1 cellular context compared by ENCODE assay signal in the genomic region with DNA sequence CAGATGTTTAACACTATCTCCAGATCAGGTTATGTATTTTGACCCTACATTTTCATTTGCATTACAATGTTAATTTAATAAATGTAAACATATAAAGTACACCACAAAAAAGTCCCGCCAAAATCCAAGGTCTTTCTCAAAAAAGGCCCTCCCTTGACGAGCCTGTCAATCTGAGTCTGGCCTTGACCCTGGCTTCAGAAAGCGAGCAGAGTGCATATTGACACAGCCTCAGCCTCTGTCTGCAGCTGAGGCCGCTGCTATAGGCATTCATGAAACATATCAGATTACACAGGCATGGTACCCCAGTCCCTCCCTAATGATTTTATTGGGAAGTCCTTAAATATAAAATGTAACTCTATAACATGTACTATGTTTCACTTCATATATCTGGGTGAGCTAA.
TF ChIP-seq lines count a peak whose summit lies in the region.

No MANE protein-coding gene starts in this region.

TF ChIP-seq in HepG2, 621 proteins besides CTCF, POLR2A, EP300 and RAD21 (continued from another document and continues in another):
- TF ChIP-seq RERE (CRISPR knock-in tag; IDR thresholded peaks at IDR 0.05; ENCODE audit: low read depth): 0 out of 2 replicates have a peak, but pooled peaks have one; percentile 60
- TF ChIP-seq FIP1L1 (IDR thresholded peaks at IDR 0.05; ENCODE audit: borderline replicate concordance, insufficient read depth, low read depth, low read length): no peak
- TF ChIP-seq TBX3 (IDR thresholded peaks at IDR 0.05; ENCODE audit: borderline replicate concordance): peak; percentile 33; the same call in 1 of the 2 replicates
- no peak for TF ChIP-seq CCAR2 (optimal IDR thresholded peaks at IDR 0.05; ENCODE audit: low read depth, low read length)
- TF ChIP-seq THRA (CRISPR knock-in tag; IDR thresholded peaks at IDR 0.05; ENCODE audit: borderline replicate concordance): peak; percentile 80; the same call in 1 of the 2 replicates
- peak; percentile 89 for TF ChIP-seq MED1 (CRISPR knock-in tag; IDR thresholded peaks at IDR 0.05)
- peak; percentile 92; the same call in 1 of the 2 replicates for TF ChIP-seq ZBTB20 (CRISPR knock-in tag; IDR thresholded peaks at IDR 0.05; ENCODE audit: borderline replicate concordance, low read depth)
- peak; percentile 96 for TF ChIP-seq NR2F6 (IDR thresholded peaks at IDR 0.05)
- peak; percentile 96 for TF ChIP-seq NR2F6 (CRISPR knock-in tag; IDR thresholded peaks at IDR 0.05)
- TF ChIP-seq ZNF12 (CRISPR knock-in tag; IDR thresholded peaks at IDR 0.05): peak; percentile 61; the same call in 1 of the 2 replicates
- peak; percentile 15; the same call in 1 of the 2 replicates for TF ChIP-seq ARID4A (CRISPR knock-in tag; IDR thresholded peaks at IDR 0.05; ENCODE audit: borderline replicate concordance)
- no peak for TF ChIP-seq KDM1A (CRISPR knock-in tag; IDR thresholded peaks at IDR 0.05)
- 0 out of 2 replicates have a peak, but pooled peaks have one; percentile 64 for TF ChIP-seq DPF2 (CRISPR knock-in tag; IDR thresholded peaks at IDR 0.05; ENCODE audit: borderline replicate concordance, low read depth)
- TF ChIP-seq GATA4 (IDR thresholded peaks at IDR 0.05; ENCODE audit: borderline replicate concordance, low read depth): peak; percentile 71; the same call in 1 of the 2 replicates
- no peak for TF ChIP-seq ZNF33A (CRISPR knock-in tag; IDR thresholded peaks at IDR 0.05; ENCODE audit: borderline replicate concordance)
- no peak for TF ChIP-seq ZNF350 (CRISPR knock-in tag; IDR thresholded peaks at IDR 0.05; ENCODE audit: borderline replicate concordance, low read depth)
- TF ChIP-seq ZBTB14 (CRISPR knock-in tag; IDR thresholded peaks at IDR 0.05): no peak
- TF ChIP-seq ZNF275 (CRISPR knock-in tag; IDR thresholded peaks at IDR 0.05; ENCODE audit: borderline replicate concordance): no peak
- TF ChIP-seq, protein P1, sequence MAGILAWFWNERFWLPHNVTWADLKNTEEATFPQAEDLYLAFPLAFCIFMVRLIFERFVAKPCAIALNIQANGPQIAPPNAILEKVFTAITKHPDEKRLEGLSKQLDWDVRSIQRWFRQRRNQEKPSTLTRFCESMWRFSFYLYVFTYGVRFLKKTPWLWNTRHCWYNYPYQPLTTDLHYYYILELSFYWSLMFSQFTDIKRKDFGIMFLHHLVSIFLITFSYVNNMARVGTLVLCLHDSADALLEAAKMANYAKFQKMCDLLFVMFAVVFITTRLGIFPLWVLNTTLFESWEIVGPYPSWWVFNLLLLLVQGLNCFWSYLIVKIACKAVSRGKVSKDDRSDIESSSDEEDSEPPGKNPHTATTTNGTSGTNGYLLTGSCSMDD (CRISPR knock-in tag; IDR thresholded peaks at IDR 0.05): no peak
- TF ChIP-seq ZNF839 (CRISPR knock-in tag; IDR thresholded peaks at IDR 0.05; ENCODE audit: borderline replicate concordance): no peak
- TF ChIP-seq CENPBD1 (CRISPR knock-in tag; IDR thresholded peaks at IDR 0.05; ENCODE audit: borderline replicate concordance, low read depth): no peak
- TF ChIP-seq NONO (IDR thresholded peaks at IDR 0.05): no peak
- 0 out of 2 replicates have a peak, but pooled peaks have one; percentile 32 for TF ChIP-seq NONO (CRISPR knock-in tag; conservative IDR thresholded peaks at IDR 0.05)
- peak; percentile 59; the same call in 1 of the 2 replicates for TF ChIP-seq FOXK1 (CRISPR knock-in tag; IDR thresholded peaks at IDR 0.05; ENCODE audit: borderline replicate concordance, low read depth)
- TF ChIP-seq SPEN (CRISPR knock-in tag; IDR thresholded peaks at IDR 0.05; ENCODE audit: low read depth): no peak
- TF ChIP-seq JUNB (CRISPR knock-in tag; IDR thresholded peaks at IDR 0.05; ENCODE audit: borderline replicate concordance): no peak
- TF ChIP-seq KAT8 (CRISPR knock-in tag; IDR thresholded peaks at IDR 0.05): 0 out of 2 replicates have a peak, but pooled peaks have one; percentile 38
- TF ChIP-seq ZNF589 (CRISPR knock-in tag; conservative IDR thresholded peaks at IDR 0.05): no peak
- TF ChIP-seq KLF9 (CRISPR knock-in tag; IDR thresholded peaks at IDR 0.05; ENCODE audit: low read depth): no peak
- TF ChIP-seq ZNF619 (CRISPR knock-in tag; IDR thresholded peaks at IDR 0.05): no peak
- no peak for TF ChIP-seq MXD4 (CRISPR knock-in tag; IDR thresholded peaks at IDR 0.05)
- TF ChIP-seq HOXA3 (CRISPR knock-in tag; IDR thresholded peaks at IDR 0.05): peak; percentile 69
- TF ChIP-seq HNF4G (IDR thresholded peaks at IDR 0.05; ENCODE audit: borderline replicate concordance, low read depth, low read length): peak; percentile 71
- peak; percentile 27; the same call in 1 of the 2 replicates for TF ChIP-seq HNF4G (CRISPR knock-in tag; IDR thresholded peaks at IDR 0.05; ENCODE audit: borderline replicate concordance, low read depth)
- TF ChIP-seq, protein P2, sequence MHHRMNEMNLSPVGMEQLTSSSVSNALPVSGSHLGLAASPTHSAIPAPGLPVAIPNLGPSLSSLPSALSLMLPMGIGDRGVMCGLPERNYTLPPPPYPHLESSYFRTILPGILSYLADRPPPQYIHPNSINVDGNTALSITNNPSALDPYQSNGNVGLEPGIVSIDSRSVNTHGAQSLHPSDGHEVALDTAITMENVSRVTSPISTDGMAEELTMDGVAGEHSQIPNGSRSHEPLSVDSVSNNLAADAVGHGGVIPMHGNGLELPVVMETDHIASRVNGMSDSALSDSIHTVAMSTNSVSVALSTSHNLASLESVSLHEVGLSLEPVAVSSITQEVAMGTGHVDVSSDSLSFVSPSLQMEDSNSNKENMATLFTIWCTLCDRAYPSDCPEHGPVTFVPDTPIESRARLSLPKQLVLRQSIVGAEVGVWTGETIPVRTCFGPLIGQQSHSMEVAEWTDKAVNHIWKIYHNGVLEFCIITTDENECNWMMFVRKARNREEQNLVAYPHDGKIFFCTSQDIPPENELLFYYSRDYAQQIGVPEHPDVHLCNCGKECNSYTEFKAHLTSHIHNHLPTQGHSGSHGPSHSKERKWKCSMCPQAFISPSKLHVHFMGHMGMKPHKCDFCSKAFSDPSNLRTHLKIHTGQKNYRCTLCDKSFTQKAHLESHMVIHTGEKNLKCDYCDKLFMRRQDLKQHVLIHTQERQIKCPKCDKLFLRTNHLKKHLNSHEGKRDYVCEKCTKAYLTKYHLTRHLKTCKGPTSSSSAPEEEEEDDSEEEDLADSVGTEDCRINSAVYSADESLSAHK (CRISPR knock-in tag; IDR thresholded peaks at IDR 0.05; ENCODE audit: borderline replicate concordance): no peak
- peak; percentile 41; the same call in 1 of the 2 replicates for TF ChIP-seq ERF (CRISPR knock-in tag; IDR thresholded peaks at IDR 0.05)
- TF ChIP-seq, protein P3, sequence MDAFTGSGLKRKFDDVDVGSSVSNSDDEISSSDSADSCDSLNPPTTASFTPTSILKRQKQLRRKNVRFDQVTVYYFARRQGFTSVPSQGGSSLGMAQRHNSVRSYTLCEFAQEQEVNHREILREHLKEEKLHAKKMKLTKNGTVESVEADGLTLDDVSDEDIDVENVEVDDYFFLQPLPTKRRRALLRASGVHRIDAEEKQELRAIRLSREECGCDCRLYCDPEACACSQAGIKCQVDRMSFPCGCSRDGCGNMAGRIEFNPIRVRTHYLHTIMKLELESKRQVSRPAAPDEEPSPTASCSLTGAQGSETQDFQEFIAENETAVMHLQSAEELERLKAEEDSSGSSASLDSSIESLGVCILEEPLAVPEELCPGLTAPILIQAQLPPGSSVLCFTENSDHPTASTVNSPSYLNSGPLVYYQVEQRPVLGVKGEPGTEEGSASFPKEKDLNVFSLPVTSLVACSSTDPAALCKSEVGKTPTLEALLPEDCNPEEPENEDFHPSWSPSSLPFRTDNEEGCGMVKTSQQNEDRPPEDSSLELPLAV (CRISPR knock-in tag; conservative IDR thresholded peaks at IDR 0.05; ENCODE audit: low read depth): no peak
